1 cellular context compared by ENCODE assay signal in the genomic region with DNA sequence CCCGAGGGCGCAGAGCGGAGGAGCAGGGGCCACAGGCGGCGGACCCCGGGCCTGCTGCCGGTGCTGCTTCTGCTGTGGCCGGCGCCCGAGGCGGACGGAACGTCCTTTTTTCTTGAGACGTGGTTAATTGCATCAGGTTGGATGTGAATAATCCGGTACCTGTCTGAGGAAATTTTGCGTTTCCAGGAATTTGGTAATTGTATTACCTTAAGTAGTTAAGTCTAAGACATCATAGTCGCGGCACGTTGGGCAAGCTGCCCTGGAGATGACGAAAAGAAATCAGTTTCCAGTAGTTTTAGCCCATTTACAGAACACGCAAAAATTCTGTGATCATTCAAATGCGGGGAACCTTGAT.
TF ChIP-seq lines count a peak whose summit lies in the region.

No MANE protein-coding gene starts in this region.

TF ChIP-seq in IMR-90, 13 proteins besides CTCF, POLR2A, EP300 and RAD21 (continued from another document):
- TF ChIP-seq, protein P1, sequence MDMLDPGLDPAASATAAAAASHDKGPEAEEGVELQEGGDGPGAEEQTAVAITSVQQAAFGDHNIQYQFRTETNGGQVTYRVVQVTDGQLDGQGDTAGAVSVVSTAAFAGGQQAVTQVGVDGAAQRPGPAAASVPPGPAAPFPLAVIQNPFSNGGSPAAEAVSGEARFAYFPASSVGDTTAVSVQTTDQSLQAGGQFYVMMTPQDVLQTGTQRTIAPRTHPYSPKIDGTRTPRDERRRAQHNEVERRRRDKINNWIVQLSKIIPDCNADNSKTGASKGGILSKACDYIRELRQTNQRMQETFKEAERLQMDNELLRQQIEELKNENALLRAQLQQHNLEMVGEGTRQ (IDR thresholded peaks at IDR 0.05; ENCODE audit: low read depth, low read length): no peak
- TF ChIP-seq NFE2L2 (IDR thresholded peaks at IDR 0.05; ENCODE audit: low read depth, low read length): no peak
TF ChIP-seq in IMR-90: peak in this region for 0.
